Comparison of ENCODE assay signal across 8 cellular contexts in genomic region chr1:234322979-234323378, GRCh38. TPM values are rescaled to one million over a fixed set of nuclear protein-coding genes. Genes with fewer than 3 reads are reported as not detected.
DNase-seq lines count a peak whose midpoint lies in the region; ATAC-seq, FAIRE-seq and TF ChIP-seq lines count a peak whose summit lies in the region.

No MANE protein-coding gene starts in this region.

- no peaks in the 10 kb centered on the region for H3K27me3 ChIP-seq in CD8-positive, alpha-beta T cell (ENCODE audit: insufficient read depth, low read length)
- H3K27me3 ChIP-seq in K562 (ENCODE audit: control insufficient read depth in 2 of 2, insufficient read depth in 2 of 2, low read length in 2 of 2) (peaks cover 35 to 37% of the 10 kb centered on the region in 2 experiments), neuronal stem cell (ENCODE audit: control insufficient read depth in 3 of 3, insufficient read depth in 3 of 3, low read depth in 1 of 3, low read length in 3 of 3) (peaks cover 0 to 31% (median 0%) of the 10 kb centered on the region in 3 experiments)

- no peaks in the 10 kb centered on the region for H4K20me1 ChIP-seq in K562 (replicated peaks; ENCODE audit: control insufficient read depth, insufficient read depth, low read length)

- CTCF ChIA-PET in CD8-positive, alpha-beta T cell (lab: Charles Lee) = interaction anchor here (0.6 to 1.3 kb wide), 4 partner anchors 11 to 113 kb away, joined by 3 to 4 read pairs (median 4); no protein-coding TSS in a partner anchor
- CTCF ChIA-PET in HEK293 (lab: Yijun Ruan, JAX) = interaction anchor here (0.5 to 14.1 kb wide), 16 partner anchors 12 to 1097 kb away, joined by 3 to 199 read pairs (median 4); no protein-coding TSS in a partner anchor
- CTCF ChIA-PET in K562 (lab: Yijun Ruan, JAX; ENCODE audit: low intra/inter-chr PET ratio) = interaction anchor here (0.8 to 2.3 kb wide), 4 partner anchors 83 to 1094 kb away, joined by 3 to 14 read pairs (median 4); no protein-coding TSS in a partner anchor

- H3K27me3 Mint-ChIP-seq in CD8-positive, alpha-beta T cell (ENCODE audit: low read depth) = peaks cover 46% of the 10 kb centered on the region

- no TSS peak for BruUV-seq in K562 (replicated peaks; lab: Mats Ljungman, UMichigan)

- no peaks in the 10 kb centered on the region for H3K79me2 ChIP-seq in K562 (ENCODE audit: control insufficient read depth, insufficient read depth, low read length)

- no peak overlapping the region for H3K4me3 Mint-ChIP-seq in CD8-positive, alpha-beta T cell

- no peak overlapping the region for H3K23ac ChIP-seq in neuronal stem cell (ENCODE audit: low read depth, low read length, poor library complexity)

- peak in 5 of 7 experiments; percentile 14 to 54 (median 34) for DNase-seq in CD8-positive, alpha-beta T cell
- DNase-seq in K562 (ENCODE audit: extremely low read depth in 1 of 4, low spot score in 3 of 4) = peak; percentile 71 to 87 (median 76)
- DNase-seq in neuronal stem cell (ENCODE audit: low spot score) = peak; percentile 24
- no peak for DNase-seq in cortex of kidney (lab: John Stamatoyannopoulos, UW)
- no peak for DNase-seq in caudate nucleus (lab: John Stamatoyannopoulos, UW)
- DNase-seq in DMS114 treated with DMSO at 0.1 percent for 48 hours (lab: John Stamatoyannopoulos, UW; ENCODE audit: unreplicated experiment) = no peak

- TF ChIP-seq POLR2A in K562 (conservative IDR thresholded peaks at IDR 0.05) = no peak

- in situ Hi-C loops in K562 (cut with MboI) = loop anchor here (5.0 to 10.0 kb wide), 3 partner anchors 159 to 772 kb away; no protein-coding TSS in a partner anchor

- H3K4me2 ChIP-seq in K562 (ENCODE audit: insufficient read depth, low read length) (peak overlapping the region; percentile 57), neuronal stem cell (ENCODE audit: insufficient read depth, low read length, poor library complexity, severe bottlenecking) (no peak overlapping the region)

- H3K9ac ChIP-seq in K562 (ENCODE audit: insufficient read depth in 1 of 2, low read depth in 2 of 2, low read length in 2 of 2) (no peak overlapping the region), neuronal stem cell (ENCODE audit: low read depth, low read length, poor library complexity) (no peak overlapping the region)

- no peaks in the 10 kb centered on the region for H3K36me3 ChIP-seq in CD8-positive, alpha-beta T cell (ENCODE audit: insufficient read depth, low read length)
- H3K36me3 ChIP-seq in HEK293 (ENCODE audit: control insufficient read depth in 2 of 2, insufficient read depth in 1 of 2, low read length in 2 of 2) (no peaks in the 10 kb centered on the region), K562 (ENCODE audit: control insufficient read depth, insufficient read depth, low read length) (no peaks in the 10 kb centered on the region), neuronal stem cell (replicated peaks in 1 of 2; ENCODE audit: control insufficient read depth in 2 of 2, insufficient read depth in 2 of 2, low read length in 2 of 2) (no peaks in the 10 kb centered on the region)

- H3K9me1 ChIP-seq in K562 (ENCODE audit: control insufficient read depth, insufficient read depth, low read length) = no peaks in the 10 kb centered on the region

- H2BK12ac ChIP-seq in neuronal stem cell (ENCODE audit: low read length) = no peak overlapping the region

- no peak overlapping the region for H4K91ac ChIP-seq in neuronal stem cell (ENCODE audit: low read depth, low read length, poor library complexity)

- intact Hi-C loops in CD8-positive, alpha-beta T cell (cut with DNase I, micrococcal nuclease) = loop anchor here in 1 of 2 experiments (2.0 kb wide), 1 partner anchor 86 kb away; no protein-coding TSS in a partner anchor
- intact Hi-C loops in K562 (cut with micrococcal nuclease) = loop anchor here (1.0 to 2.0 kb wide), 3 partner anchors 50 to 269 kb away; partner anchors contain the start of genes COA6 and TARBP1

- TF ChIP-seq RAD21 in K562 (CRISPR knock-in tag; conservative IDR thresholded peaks at IDR 0.05 in 1 of 2, IDR thresholded peaks at IDR 0.05 in 1 of 2) = peak; percentile 88 to 91

- no peaks in the 10 kb centered on the region for H3K79me1 ChIP-seq in neuronal stem cell (ENCODE audit: low read depth, low read length)

- H4K8ac ChIP-seq in neuronal stem cell (ENCODE audit: low read depth, low read length) = no peak overlapping the region

- no peak overlapping the region for H3K27ac ChIP-seq in CD8-positive, alpha-beta T cell (ENCODE audit: low read depth, low read length)
- H3K27ac ChIP-seq in HEK293 (ENCODE audit: extremely low read depth, low read depth, low read length) (no peak overlapping the region), K562 (ENCODE audit: extremely low read depth, low read depth, low read length) (no peak overlapping the region), neuronal stem cell (replicated peaks; ENCODE audit: low read length) (no peak overlapping the region), caudate nucleus (ENCODE audit: low read depth, low read length) (no peak overlapping the region)

- no peak overlapping the region for H3K27ac Mint-ChIP-seq in CD8-positive, alpha-beta T cell

- H3K9me3 Mint-ChIP-seq in CD8-positive, alpha-beta T cell = no peaks in the 10 kb centered on the region

- H3K4me1 ChIP-seq in CD8-positive, alpha-beta T cell (ENCODE audit: insufficient read depth, low read length) = no peaks in the 10 kb centered on the region
- H3K4me1 ChIP-seq in HEK293 (ENCODE audit: control insufficient read depth, insufficient read depth, low read length) (no peaks in the 10 kb centered on the region), K562 (replicated peaks in 1 of 2; ENCODE audit: control insufficient read depth in 2 of 2, insufficient read depth in 2 of 2, low read length in 2 of 2) (no peaks in the 10 kb centered on the region; a peak in 1 of 5 replicates), neuronal stem cell (ENCODE audit: control insufficient read depth in 2 of 2, insufficient read depth in 1 of 2, low read depth in 1 of 2, low read length in 2 of 2) (peaks cover 0 to 2% of the 10 kb centered on the region in 2 donors)

- peaks cover 15% of the 10 kb centered on the region for H3K4me1 Mint-ChIP-seq in CD8-positive, alpha-beta T cell (ENCODE audit: low read depth)

- FAIRE-seq in K562 (lab: Jason Lieb, UNC) = peak; percentile 80

- no peak overlapping the region for H3K14ac ChIP-seq in neuronal stem cell (ENCODE audit: low read length)

- H2AFZ ChIP-seq in K562 (ENCODE audit: low read depth, low read length) = peak overlapping the region; percentile 26
- no peak overlapping the region for H2AFZ ChIP-seq in neuronal stem cell (ENCODE audit: low read length)

- no peak overlapping the region for H3K4me3 ChIP-seq in CD8-positive, alpha-beta T cell (ENCODE audit: low read depth, low read length)
- H3K4me3 ChIP-seq in HEK293 (ENCODE audit: low read depth, low read length) (no peak overlapping the region), K562 (no peak overlapping the region), neuronal stem cell (ENCODE audit: low read length in 2 of 2) (peak overlapping the region in 1 of 2 donors; percentile 8)

- no peak for ATAC-seq in CD8-positive, alpha-beta T cell
- ATAC-seq in SK-N-SH treated with all-trans-retinoic acid at 6 μM for 48 hours (peak; percentile 66), K562 (peak; percentile 91)

- H2BK5ac ChIP-seq in neuronal stem cell (ENCODE audit: low read length) = no peak overlapping the region

- H3K36me3 Mint-ChIP-seq in CD8-positive, alpha-beta T cell = no peaks in the 10 kb centered on the region

- H2BK15ac ChIP-seq in neuronal stem cell (ENCODE audit: low read length) = no peak overlapping the region

- no peak overlapping the region for H3K18ac ChIP-seq in neuronal stem cell (ENCODE audit: low read length)

- no peak overlapping the region for H2AK5ac ChIP-seq in neuronal stem cell (ENCODE audit: low read depth, low read length)

- 5% methylated on average over 13 of the region's 13 CpGs for WGBS in K562 (ENCODE audit: insufficient coverage, low coverage, missing lambda C conversion rate)
- no CpG with 5 or more reads among the region's 13 CpGs for WGBS in neuronal stem cell (ENCODE audit: extremely low coverage in 2 of 2, insufficient read length in 2 of 2, insufficient replicate concordance in 1 of 2), 2 donors

- TF ChIP-seq EP300 in K562 (IDR thresholded peaks at IDR 0.05; ENCODE audit: low read length) = no peak

- no peak overlapping the region for H2BK120ac ChIP-seq in neuronal stem cell (ENCODE audit: low read depth, low read length)

- POLR2A ChIA-PET in CD8-positive, alpha-beta T cell (lab: Charles Lee) = no interaction called here
- POLR2A ChIA-PET in HEK293 (lab: Yijun Ruan, JAX) (interaction anchor here (0.6 kb wide), 1 partner anchor 50 kb away, joined by 3 read pairs; the partner anchor contains the start of gene COA6), K562 (lab: Yijun Ruan, JAX) (interaction anchor here (0.9 to 1.1 kb wide), 2 partner anchors 27 to 91 kb away, joined by 3 to 4 read pairs; no protein-coding TSS in a partner anchor)

- no peaks in the 10 kb centered on the region for H3K9me3 ChIP-seq in CD8-positive, alpha-beta T cell (ENCODE audit: low read length)
- no peaks in the 10 kb centered on the region for H3K9me3 ChIP-seq in HEK293 (ENCODE audit: control insufficient read depth, insufficient read depth, low read depth, low read length)
- H3K9me3 ChIP-seq in K562 (replicated peaks; ENCODE audit: control insufficient read depth, insufficient read depth, low read depth, low read length) = no peaks in the 10 kb centered on the region
- no peaks in the 10 kb centered on the region for H3K9me3 ChIP-seq in neuronal stem cell (replicated peaks in 1 of 2; ENCODE audit: control insufficient read depth in 2 of 2, insufficient read depth in 1 of 2, low read depth in 1 of 2, low read length in 2 of 2)

- no peak overlapping the region for H3K4ac ChIP-seq in neuronal stem cell (ENCODE audit: low read length)

- peak; percentile 50 for TF ChIP-seq CTCF in CD8-positive, alpha-beta T cell (IDR thresholded peaks at IDR 0.05)
- TF ChIP-seq CTCF in HEK293 (tag by site-specific recombination; IDR thresholded peaks at IDR 0.05) = no peak
- TF ChIP-seq CTCF in K562 (IDR thresholded peaks at IDR 0.05 in 2 of 3, conservative IDR thresholded peaks at IDR 0.05 in 1 of 3; ENCODE audit: insufficient read depth in 2 of 3, low read depth in 1 of 3, low read length in 3 of 3) = peak; percentile 84 to 95 (median 94)

RNA-seq across cellular contexts. Expression of gene COA6, which starts 50.3 kb away (rescaled TPM):
- total RNA-seq in CD8-positive, alpha-beta T cell = 1 to 10 TPM; 7.2 to 8.9 TPM
- total RNA-seq in K562 (2011; cell fraction: chromatin; rRNA removed; ENCODE audit: low replicate concordance) = 11.0 and 11.3 TPM in 2 replicates
- 18.5 and 22.6 TPM in 2 replicates for total RNA-seq in K562 (2011; cell fraction: nucleolus; rRNA removed)
- total RNA-seq in K562 (2011; cell fraction: nucleoplasm; rRNA removed) = 18.0 and 19.1 TPM in 2 replicates
- total RNA-seq in K562 (2014; rRNA removed) (92.1 and 131 TPM in 2 replicates), K562 (2014; rRNA removed; fragmentation: Illumina TruSeq; extraction: Trizol) (134 and 151 TPM in 2 replicates), K562 (2015; rRNA removed; fragmentation: Illumina TruSeq; extraction: Trizol) (155 and 158 TPM in 2 replicates), K562 (2021) (102 and 112 TPM in 2 replicates)
- polyA plus RNA-seq in K562 (2011; rRNA removed) (50.3 and 77.7 TPM in 2 replicates), K562 (2014; fragmentation: Illumina TruSeq; extraction: Trizol) (91.5 and 119 TPM in 2 replicates), K562 (2014; fragmentation: Nextera tagmentation; extraction: Ambion mirVana) (100 to 1,000 TPM; 171 to 187 TPM), K562 (2014; rRNA removed) (172 and 190 TPM in 2 replicates)
- 36.7 and 39.3 TPM in 2 replicates for polyA plus RNA-seq in K562 (2011; cell fraction: cytosol; rRNA removed)
- polyA plus RNA-seq in K562 (2011; cell fraction: nucleus; rRNA removed) = 17.7 and 23.9 TPM in 2 replicates
- polyA plus RNA-seq in K562 (2012) = 96.2 and 170 TPM in 2 replicates
- polyA minus RNA-seq in K562 (2011; rRNA and poly(A)+ RNA removed) = 12.1 and 12.6 TPM in 2 replicates
- polyA minus RNA-seq in K562 (2011; cell fraction: cytosol; rRNA and poly(A)+ RNA removed) = 16.4 and 25.5 TPM in 2 replicates
- polyA minus RNA-seq in K562 (2011; cell fraction: nucleus; rRNA and poly(A)+ RNA removed) = 15.6 and 20.1 TPM in 2 replicates
- polyA plus RNA-seq in neuronal stem cell (2013, experiment 1 of 2) = 36.1 TPM
- 36.5 TPM for polyA plus RNA-seq in neuronal stem cell (2013, experiment 2 of 2)

Comparison
In these comparisons a context has a peak if more than half of its experiments do, and no peak if none do; other contexts are left out.
1. DNase-seq: peak in CD8-positive, alpha-beta T cell (5 of 7), K562 (4 of 4) and neuronal stem cell (single experiment); none in cortex of kidney (single experiment), caudate nucleus (0 of 61) and DMS114 treated with DMSO at 0.1 percent for 48 hours (single experiment).